In genomic region chr2:175037941-175038340, GRCh38 we compare ENCODE assay signal across 23 cellular contexts.
"Had no signal": no experiment of that assay in that cellular context is flagged by ENCODE, and none has a peak within 500 bp of the region (broad histone marks: within the 10 kb centered on the region; RNA-seq: fewer than 3 reads in every experiment).

No MANE protein-coding gene starts in this region.

- H3K4me3 Mint-ChIP-seq: dendritic cell treated with granulocyte-macrophage colony-stimulating factor and Interleukin-4, amounts not matched to agents 40 ng/mL and 50 ng/mL, for 4 days; endodermal cell had no signal

- H3K27me3 ChIP-seq: colonic mucosa, esophagus squamous epithelium, gastrocnemius medialis, heart right ventricle, left lung had no signal

- H3K36me3 ChIP-seq: colonic mucosa, esophagus squamous epithelium, gastrocnemius medialis, heart right ventricle, left lung, lower lobe of right lung had no signal

- H3K9me3 Mint-ChIP-seq: effector memory CD8-positive, alpha-beta T cell; endodermal cell had no signal

- H3K4me1 ChIP-seq: colonic mucosa, esophagus squamous epithelium, gastrocnemius medialis had no signal

- H3K27ac Mint-ChIP-seq: dendritic cell treated with granulocyte-macrophage colony-stimulating factor and Interleukin-4, amounts not matched to agents 40 ng/mL and 50 ng/mL, for 4 days; endodermal cell had no signal

- H3K27ac ChIP-seq: colonic mucosa, epithelial cell of prostate, esophagus squamous epithelium, gastrocnemius medialis, heart right ventricle, left lung, lower lobe of right lung had no signal

- H3K4me3 ChIP-seq: colonic mucosa, esophagus squamous epithelium, gastrocnemius medialis, heart right ventricle, left lung, lower lobe of right lung had no signal

- H3K9me3 ChIP-seq: colonic mucosa, esophagus squamous epithelium, gastrocnemius medialis, left lung, lower lobe of right lung had no signal

- ATAC-seq: effector memory CD8-positive, alpha-beta T cell; esophagus mucosa; gastrocnemius medialis; heart right ventricle; left cardiac atrium; left lung; left ventricle myocardium superior; lower lobe of right lung had no signal

- DNase-seq: colonic mucosa; cortex of kidney; effector CD8-positive, alpha-beta T cell; effector memory CD8-positive, alpha-beta T cell; endodermal cell; erythroblast; esophagus squamous epithelium; foreskin fibroblast; foreskin melanocyte; gastrocnemius medialis; glutamatergic neuron; head of caudate nucleus; heart right ventricle; hippocampal formation; left cardiac atrium; left lung; left ventricle myocardium superior; lower lobe of right lung; mesenchymal stem cell; midbrain had no signal

- H3K27me3 Mint-ChIP-seq: dendritic cell treated with granulocyte-macrophage colony-stimulating factor and Interleukin-4, amounts not matched to agents 40 ng/mL and 50 ng/mL, for 4 days; effector memory CD8-positive, alpha-beta T cell had no signal
